In the genomic region with DNA sequence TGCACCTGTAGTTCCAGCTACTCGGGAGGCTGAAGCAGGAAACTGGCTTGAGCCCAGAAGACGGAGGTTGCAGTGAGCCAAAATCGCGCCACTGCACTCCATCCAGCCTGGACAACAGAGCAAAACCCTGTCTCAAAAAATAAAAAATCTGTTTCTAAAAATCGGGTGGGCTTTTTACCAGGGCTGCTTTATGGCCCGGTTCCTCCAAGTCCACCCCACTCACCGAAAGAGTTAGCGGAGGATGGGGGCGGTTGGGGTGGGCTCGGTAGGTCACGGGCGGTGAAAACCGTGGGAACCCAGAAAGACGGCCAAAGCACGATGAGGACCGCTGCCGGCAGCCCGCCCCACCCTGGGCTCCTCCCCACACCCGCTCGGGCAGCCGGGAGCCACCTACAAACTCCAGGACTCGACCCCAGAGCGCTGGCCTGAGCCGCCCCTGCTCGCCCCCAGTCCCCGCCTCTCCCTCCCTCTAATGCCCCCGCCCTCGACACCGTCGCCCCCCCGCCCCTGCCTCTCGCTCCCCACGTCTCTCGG, we compare ENCODE assay signal across 8 cellular contexts. TPM values are rescaled to one million over a fixed set of nuclear protein-coding genes. Genes with fewer than 3 reads are reported as not detected.
DNase-seq lines count a peak whose midpoint lies in the region; ATAC-seq and TF ChIP-seq lines count a peak whose summit lies in the region.

No MANE protein-coding gene starts in this region.

- peaks cover 10% of the 10 kb centered on the region for H3K36me3 Mint-ChIP-seq in activated CD4-positive, alpha-beta memory T cell treated with anti-CD3 and anti-CD28 coated beads for 36 hours

- TF ChIP-seq EP300 in upper lobe of left lung (IDR thresholded peaks at IDR 0.05) = no peak

- H3K9me3 ChIP-seq in muscle layer of duodenum (ENCODE audit: control insufficient read depth in 1 of 2, low read length in 2 of 2) (no peaks in the 10 kb centered on the region), upper lobe of left lung (no peaks in the 10 kb centered on the region)

- H3K4me1 Mint-ChIP-seq in activated CD4-positive, alpha-beta memory T cell treated with anti-CD3 and anti-CD28 coated beads for 36 hours (ENCODE audit: low read depth) = peaks cover 19% of the 10 kb centered on the region

- CTCF ChIA-PET in activated CD4-positive, alpha-beta memory T cell treated with anti-CD3 and anti-CD28 coated beads for 36 hours (lab: Charles Lee) = no interaction called here

- TF ChIP-seq POLR2A in upper lobe of left lung (IDR thresholded peaks at IDR 0.05) = no peak

- peaks cover 0 to 40% of the 10 kb centered on the region in 2 donors for H3K4me1 ChIP-seq in muscle layer of duodenum (ENCODE audit: control insufficient read depth in 1 of 2, insufficient read depth in 2 of 2, low read length in 2 of 2)
- peaks cover 36 to 52% (median 39%) of the 10 kb centered on the region in 4 donors for H3K4me1 ChIP-seq in upper lobe of left lung

- peaks cover 28 to 38% of the 10 kb centered on the region in 2 donors for H3K36me3 ChIP-seq in muscle layer of duodenum (ENCODE audit: control insufficient read depth in 1 of 2, insufficient read depth in 2 of 2, low read length in 2 of 2)
- H3K36me3 ChIP-seq in upper lobe of left lung = peaks cover 0 to 34% (median 20%) of the 10 kb centered on the region in 4 donors

- POLR2A ChIA-PET in activated CD4-positive, alpha-beta memory T cell treated with anti-CD3 and anti-CD28 coated beads for 36 hours (lab: Charles Lee) = interaction anchor here (0.6 kb wide), 1 partner anchor 49 kb away, joined by 3 read pairs; no protein-coding TSS in a partner anchor

- peak; percentile 57 for DNase-seq in 8988T
- peak; percentile 70 for DNase-seq in G401 (ENCODE audit: low spot score)
- peak; percentile 15 for DNase-seq in NCI-H2029 treated with DMSO at 0.1 percent for 48 hours (lab: John Stamatoyannopoulos, UW)
- DNase-seq in activated CD4-positive, alpha-beta memory T cell treated with anti-CD3 and anti-CD28 coated beads for 36 hours = peak; percentile 49
- peak; percentile 16 for DNase-seq in fibroblast of gingiva (ENCODE audit: low read depth)
- DNase-seq in upper lobe of left lung = peak; percentile 86 to 92
- no peak for DNase-seq in cortex of kidney (lab: John Stamatoyannopoulos, UW)

- no peaks in the 10 kb centered on the region for H3K27me3 Mint-ChIP-seq in activated CD4-positive, alpha-beta memory T cell treated with anti-CD3 and anti-CD28 coated beads for 36 hours

- intact Hi-C loops in activated CD4-positive, alpha-beta memory T cell treated with anti-CD3 and anti-CD28 coated beads for 36 hours (cut with micrococcal nuclease) = loop anchor here (10.0 kb wide), 1 partner anchor 122 kb away; no protein-coding TSS in a partner anchor

- WGBS in upper lobe of left lung, 2 donors = 3 to 7% methylated on average over 6 to 20 of the region's 34 CpGs

- H3K27ac Mint-ChIP-seq in activated CD4-positive, alpha-beta memory T cell treated with anti-CD3 and anti-CD28 coated beads for 36 hours = no peak overlapping the region

- ATAC-seq in upper lobe of left lung (ENCODE audit: low FRiP score in 2 of 2) = peak; percentile 82 to 85

- in situ Hi-C loops in G401 (cut with HindIII; ENCODE audit: low sequenced_read_pairs) = no loop called here

- H3K9me3 Mint-ChIP-seq in activated CD4-positive, alpha-beta memory T cell treated with anti-CD3 and anti-CD28 coated beads for 36 hours = no peaks in the 10 kb centered on the region

- no peaks in the 10 kb centered on the region for H3K27me3 ChIP-seq in muscle layer of duodenum (ENCODE audit: low read depth, low read length)
- no peaks in the 10 kb centered on the region for H3K27me3 ChIP-seq in upper lobe of left lung

- TF ChIP-seq CTCF in upper lobe of left lung (IDR thresholded peaks at IDR 0.05) = no peak

- peak overlapping the region; percentile 65 for H3K4me3 Mint-ChIP-seq in activated CD4-positive, alpha-beta memory T cell treated with anti-CD3 and anti-CD28 coated beads for 36 hours

- peak overlapping the region; percentile 13 to 60 for H3K4me3 ChIP-seq in muscle layer of duodenum (ENCODE audit: low read depth in 1 of 2, low read length in 2 of 2)
- peak overlapping the region; percentile 42 to 69 (median 68) for H3K4me3 ChIP-seq in upper lobe of left lung

- H3K27ac ChIP-seq in muscle layer of duodenum (ENCODE audit: low read length) (no peak overlapping the region), upper lobe of left lung (peak overlapping the region; percentile 84 to 94 (median 90))

RNA-seq across cellular contexts. Expression of a gene that starts 0.8 kb away (rescaled TPM):
- 15.2 and 23.5 TPM in 2 replicates for total RNA-seq in G401 (2014; rRNA removed; shearing (Covaris generic))
- 1 to 10 TPM; 2.3 to 2.9 TPM for total RNA-seq in activated CD4-positive, alpha-beta memory T cell treated with anti-CD3 and anti-CD28 coated beads for 36 hours
- 10 to 100 TPM; 20.1 to 43.0 (median 26.9) TPM for total RNA-seq in upper lobe of left lung

RNA-seq across cellular contexts. Expression of a gene that starts 12.1 kb away (rescaled TPM):
- total RNA-seq in G401 (2014; rRNA removed; shearing (Covaris generic)) = 95.6 and 126 TPM in 2 replicates
- total RNA-seq in activated CD4-positive, alpha-beta memory T cell treated with anti-CD3 and anti-CD28 coated beads for 36 hours = 10 to 100 TPM; 19.9 to 21.8 TPM
- total RNA-seq in upper lobe of left lung = 100 to 1,000 TPM in 3 of 6 donors, 10 to 100 TPM in 3; 41.9 to 134 (median 114) TPM
